In genomic region chrX:139126493-139126892, GRCh38 we compare ENCODE assay signal across 9 cellular contexts.
A peak's percentile ranks its signal among the peaks of the same experiment; 100 is the strongest.
DNase-seq lines count a peak whose midpoint lies in the region; ATAC-seq and TF ChIP-seq lines count a peak whose summit lies in the region.
"Had no signal": no experiment of that assay in that cellular context is flagged by ENCODE, and none has a peak within 500 bp of the region (broad histone marks: within the 10 kb centered on the region; RNA-seq: fewer than 3 reads in every experiment).

No MANE protein-coding gene starts in this region.

- no peak overlapping the region for H3K27ac ChIP-seq in OCI-LY3 (ENCODE audit: low read length)

- no peak overlapping the region for H3K4me3 Mint-ChIP-seq in activated T-cell treated with anti-CD3 and anti-CD28 coated beads, Interleukin-2, amount 50 U/mL, for 4 hours

- no peaks in the 10 kb centered on the region for H3K79me2 ChIP-seq in OCI-LY3 (ENCODE audit: low read length)

- peaks cover 2% of the 10 kb centered on the region for H3K27me3 Mint-ChIP-seq in activated T-cell treated with anti-CD3 and anti-CD28 coated beads, Interleukin-2, amount 50 U/mL, for 4 hours (ENCODE audit: low read depth)

- H3K27me3 ChIP-seq in OCI-LY3 (ENCODE audit: low read depth, low read length): no peaks in the 10 kb centered on the region

- no peak overlapping the region for H3K4me3 ChIP-seq in OCI-LY3 (ENCODE audit: low read length)

- no peak overlapping the region for H2AFZ ChIP-seq in OCI-LY3 (ENCODE audit: low read depth, low read length)

- no peaks in the 10 kb centered on the region for H3K36me3 ChIP-seq in OCI-LY3 (replicated peaks; ENCODE audit: low read depth, low read length)

- no peaks in the 10 kb centered on the region for H4K20me1 ChIP-seq in OCI-LY3 (ENCODE audit: insufficient read depth, low read length)

- in situ Hi-C loops in G401 (cut with HindIII; ENCODE audit: low sequenced_read_pairs): no loop called here

- H3K9me3 ChIP-seq in OCI-LY3 (ENCODE audit: insufficient read depth, low read length): no peaks in the 10 kb centered on the region

- no peaks in the 10 kb centered on the region for H3K36me3 Mint-ChIP-seq in activated T-cell treated with anti-CD3 and anti-CD28 coated beads, Interleukin-2, amount 50 U/mL, for 4 hours (ENCODE audit: insufficient read depth)
- H3K36me3 Mint-ChIP-seq: activated naive CD4-positive, alpha-beta T cell treated with anti-CD3 and anti-CD28 coated beads, Interleukin-2, amount 50 U/mL, for 72 hours had no signal

- peaks cover 6% of the 10 kb centered on the region for H3K4me1 ChIP-seq in OCI-LY3 (ENCODE audit: low read length)

- H3K4me1 Mint-ChIP-seq in activated T-cell treated with anti-CD3 and anti-CD28 coated beads, Interleukin-2, amount 50 U/mL, for 4 hours (ENCODE audit: low read depth): no peaks in the 10 kb centered on the region

- DNase-seq in activated T-cell treated with anti-CD3 and anti-CD28 coated beads, Interleukin-2, amount 50 U/mL, for 48 hours: peak; percentile 19 to 25
- DNase-seq in activated T-cell treated with anti-CD3 and anti-CD28 coated beads, Interleukin-2, amount 50 U/mL, for 4 hours: no peak
- DNase-seq in islet precursor cell (peak; percentile 72), G401 (ENCODE audit: low spot score) (no peak), NCI-H2227 treated with DMSO at 0.1 percent for 48 hours (lab: John Stamatoyannopoulos, UW) (no peak)

- TF ChIP-seq CTCF in OCI-LY3 (IDR thresholded peaks at IDR 0.05; ENCODE audit: low read depth, low read length): peak; percentile 63

- H3K9ac ChIP-seq in OCI-LY3 (ENCODE audit: low read length): no peak overlapping the region

- no peak for ATAC-seq in activated T-cell treated with anti-CD3 and anti-CD28 coated beads, Interleukin-2, amount 50 U/mL, for 4 hours
- ATAC-seq in HG02763 (IDR thresholded peaks at IDR 0.05; ENCODE audit: unreplicated experiment): peak; percentile 54
- ATAC-seq in HG02970 (IDR thresholded peaks at IDR 0.05; ENCODE audit: low FRiP score, unreplicated experiment): no peak
- ATAC-seq: activated naive CD4-positive, alpha-beta T cell treated with anti-CD3 and anti-CD28 coated beads, Interleukin-2, amount 50 U/mL, for 72 hours had no signal

- H3K9me3 Mint-ChIP-seq in activated T-cell treated with anti-CD3 and anti-CD28 coated beads, Interleukin-2, amount 50 U/mL, for 4 hours: no peaks in the 10 kb centered on the region

- H3K4me2 ChIP-seq in OCI-LY3 (ENCODE audit: low read length): no peak overlapping the region

Comparison
In these comparisons a context has a peak if more than half of its experiments do, and no peak if none do; other contexts are left out.
1. DNase-seq: peak in activated T-cell treated with anti-CD3 and anti-CD28 coated beads, Interleukin-2, amount 50 U/mL, for 48 hours (2 of 2) and islet precursor cell (single experiment); none in activated T-cell treated with anti-CD3 and anti-CD28 coated beads, Interleukin-2, amount 50 U/mL, for 4 hours (single experiment), G401 (single experiment) and NCI-H2227 treated with DMSO at 0.1 percent for 48 hours (single experiment).